In the genomic region with DNA sequence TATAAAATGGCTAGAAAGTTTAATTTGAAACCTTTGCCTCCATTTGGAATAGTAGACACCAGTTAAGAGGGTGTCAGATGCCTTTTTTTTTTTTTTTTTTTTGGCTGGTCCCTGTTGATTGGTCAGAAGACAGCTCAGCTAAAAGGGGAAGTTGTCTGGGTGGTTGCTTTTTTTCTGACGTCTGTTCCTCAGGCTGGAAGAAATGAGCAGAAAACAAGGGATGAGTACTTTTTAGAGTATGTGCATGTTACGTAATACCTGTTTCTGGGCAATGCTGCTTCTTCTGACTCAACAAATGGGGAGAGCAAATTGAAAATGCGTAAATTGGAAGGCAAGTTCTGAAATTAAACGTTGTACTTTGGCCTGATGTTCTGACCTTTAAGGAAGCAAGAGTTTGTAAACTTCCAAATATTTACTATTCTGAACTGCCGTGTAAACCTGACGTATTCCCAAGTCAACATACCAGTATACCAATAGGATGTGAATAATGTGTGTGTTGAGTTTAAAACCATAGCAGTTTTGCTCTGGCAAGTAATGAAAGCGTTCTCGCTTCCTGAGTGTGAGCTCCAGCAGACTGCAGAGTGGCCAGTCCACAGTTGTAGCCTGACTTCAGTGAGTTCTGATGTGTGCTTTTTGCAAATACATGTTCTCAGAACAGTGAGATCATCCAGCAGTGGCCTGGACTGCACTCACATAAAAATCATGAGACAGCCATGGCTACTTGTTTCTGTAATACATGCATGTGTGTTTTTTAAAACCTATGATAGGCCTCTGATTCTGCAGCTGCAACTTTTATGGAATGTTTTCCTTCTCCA, we compare ENCODE assay signal across 8 cellular contexts. TPM values are rescaled to one million over a fixed set of nuclear protein-coding genes. Genes with fewer than 3 reads are reported as not detected.
DNase-seq lines count a peak whose midpoint lies in the region; ATAC-seq and TF ChIP-seq lines count a peak whose summit lies in the region.

No MANE protein-coding gene starts in this region.

- peaks cover 6 to 34% (median 13%) of the 10 kb centered on the region in 11 experiments; a peak in 18 of 22 replicates for H3K9me3 ChIP-seq in BLaER1 treated with 17β-estradiol and CSF1 and Interleukin-3, amounts not matched to agents 10 nM and 100 nM (replicated peaks in 1 of 11)
- no peaks in the 10 kb centered on the region for H3K9me3 ChIP-seq in testis

- H3K9ac ChIP-seq in BLaER1 treated with 17β-estradiol and CSF1 and Interleukin-3, amounts not matched to agents 10 nM and 100 nM, result peak overlapping the region in 10 of 11 experiments; percentile 84 to 98 (median 88); a peak in 18 of 22 replicates

- intact Hi-C loops in testis (cut with DNase I; ENCODE audit: low total_unique reads), result loop anchor here (10.0 kb wide), 1 partner anchor 120 kb away; the partner anchor contains the start of genes APOO and CXorf58

- H3K4me1 ChIP-seq in BLaER1 treated with 17β-estradiol and CSF1 and Interleukin-3, amounts not matched to agents 10 nM and 100 nM, result peaks cover 0 to 68% (median 33%) of the 10 kb centered on the region in 10 experiments; a peak in 17 of 20 replicates
- H3K4me1 ChIP-seq in testis, result no peaks in the 10 kb centered on the region

- H3K27ac ChIP-seq in BLaER1 treated with 17β-estradiol and CSF1 and Interleukin-3, amounts not matched to agents 10 nM and 100 nM, result peak overlapping the region in 9 of 11 experiments; percentile 84 to 96 (median 93); a peak in 19 of 22 replicates
- H3K27ac ChIP-seq in testis, result peak overlapping the region; percentile 84 to 86

- no peaks in the 10 kb centered on the region for H3K36me3 Mint-ChIP-seq in IgD-negative memory B cell
- peaks cover 4% of the 10 kb centered on the region for H3K36me3 Mint-ChIP-seq in activated naive CD8-positive, alpha-beta T cell
- H3K36me3 Mint-ChIP-seq in immature natural killer cell, result peaks cover 10 to 18% (median 14%) of the 10 kb centered on the region in 3 donors

- H3K4me1 Mint-ChIP-seq in IgD-negative memory B cell, result peaks cover 21 to 40% (median 31%) of the 10 kb centered on the region in 3 donors
- peaks cover 38% of the 10 kb centered on the region for H3K4me1 Mint-ChIP-seq in activated naive CD8-positive, alpha-beta T cell (ENCODE audit: low read depth)
- peaks cover 34 to 45% of the 10 kb centered on the region in 2 donors for H3K4me1 Mint-ChIP-seq in immature natural killer cell

- H3K36me3 ChIP-seq in BLaER1 treated with 17β-estradiol and CSF1 and Interleukin-3, amounts not matched to agents 10 nM and 100 nM, result peaks cover 0 to 29% (median 21%) of the 10 kb centered on the region in 11 experiments; a peak in 18 of 22 replicates
- no peaks in the 10 kb centered on the region for H3K36me3 ChIP-seq in testis (ENCODE audit: low read depth, missing control alignments)

- H3K27ac Mint-ChIP-seq in IgD-negative memory B cell, result peak overlapping the region; percentile 93 to 98 (median 97)
- peak overlapping the region; percentile 86 for H3K27ac Mint-ChIP-seq in activated naive CD8-positive, alpha-beta T cell
- H3K27ac Mint-ChIP-seq in immature natural killer cell, result peak overlapping the region; percentile 90 to 98 (median 96)

- no peak for DNase-seq in immature natural killer cell
- DNase-seq in testis, result no peak
- DNase-seq in putamen (ENCODE audit: low spot score), result no peak
- no peak for DNase-seq in cerebellum (ENCODE audit: low spot score)

- H4K20me1 ChIP-seq in BLaER1 treated with 17β-estradiol and CSF1 and Interleukin-3, amounts not matched to agents 10 nM and 100 nM, result peaks cover 0 to 30% (median 8%) of the 10 kb centered on the region in 11 experiments; a peak in 12 of 22 replicates

- WGBS in testis, 2 donors, result 31 to 58% methylated on average over 8 of the region's 8 CpGs

- ATAC-seq in GM21367 (IDR thresholded peaks at IDR 0.05; ENCODE audit: unreplicated experiment), result no peak

- H3K9me3 Mint-ChIP-seq in IgD-negative memory B cell, result no peaks in the 10 kb centered on the region
- no peaks in the 10 kb centered on the region for H3K9me3 Mint-ChIP-seq in activated naive CD8-positive, alpha-beta T cell (ENCODE audit: low read depth)
- H3K9me3 Mint-ChIP-seq in immature natural killer cell, result no peaks in the 10 kb centered on the region

- TF ChIP-seq CTCF in testis (IDR thresholded peaks at IDR 0.05), result no peak

- H3K4me3 ChIP-seq in BLaER1 treated with 17β-estradiol and CSF1 and Interleukin-3, amounts not matched to agents 10 nM and 100 nM, result peak overlapping the region; percentile 67 to 79 (median 72)
- peak overlapping the region; percentile 65 to 80 for H3K4me3 ChIP-seq in testis

- H3K27me3 Mint-ChIP-seq in IgD-negative memory B cell (no peaks in the 10 kb centered on the region), immature natural killer cell (ENCODE audit: low read depth in 3 of 3) (peaks cover 13 to 18% (median 17%) of the 10 kb centered on the region in 3 donors)
- H3K27me3 Mint-ChIP-seq in activated naive CD8-positive, alpha-beta T cell, result no peaks in the 10 kb centered on the region

- TF ChIP-seq POLR2A in testis (IDR thresholded peaks at IDR 0.05), result no peak

- H3K4me3 Mint-ChIP-seq in IgD-negative memory B cell, result peak overlapping the region; percentile 93 to 96 (median 96)
- H3K4me3 Mint-ChIP-seq in activated naive CD8-positive, alpha-beta T cell, result peak overlapping the region; percentile 94
- peak overlapping the region; percentile 94 to 98 (median 97) for H3K4me3 Mint-ChIP-seq in immature natural killer cell

- peak overlapping the region; percentile 47 to 84 (median 63); a peak in 21 of 22 replicates for H3K4me2 ChIP-seq in BLaER1 treated with 17β-estradiol and CSF1 and Interleukin-3, amounts not matched to agents 10 nM and 100 nM

- no peaks in the 10 kb centered on the region for H3K27me3 ChIP-seq in BLaER1 treated with 17β-estradiol and CSF1 and Interleukin-3, amounts not matched to agents 10 nM and 100 nM
- H3K27me3 ChIP-seq in testis, result no peaks in the 10 kb centered on the region

RNA-seq across cellular contexts. Expression of gene SAT1, which starts 1.7 kb away (rescaled TPM):
- polyA plus RNA-seq in IgD-negative memory B cell (206 TPM), immature natural killer cell (100 to 1,000 TPM; 114 to 196 (median 123) TPM), testis (ENCODE audit: insufficient read depth, low read depth, low replicate concordance) (258 TPM)
- total RNA-seq in testis (100 to 1,000 TPM; 299 to 459 TPM), cerebellum (56.0 TPM)

RNA-seq across cellular contexts. Expression of gene ACOT9, which starts 41.6 kb away (rescaled TPM):
- polyA plus RNA-seq in IgD-negative memory B cell (18.2 TPM), immature natural killer cell (10 to 100 TPM in 2 of 3 donors, 1 to 10 TPM in 1; 8.2 to 18.4 (median 17.1) TPM), testis (ENCODE audit: insufficient read depth, low read depth, low replicate concordance) (22.0 TPM)
- total RNA-seq in testis (10 to 100 TPM; 27.1 to 29.4 TPM), cerebellum (21.7 TPM)
